In genomic region chr7:151080091-151080521, GRCh38 we compare ENCODE assay signal across 1 cellular context.
TF ChIP-seq lines count a peak whose summit lies in the region.

No MANE protein-coding gene starts in this region.

TF ChIP-seq in IMR-90, 13 proteins besides CTCF, POLR2A, EP300 and RAD21:
- no peak for TF ChIP-seq NFE2L2 (IDR thresholded peaks at IDR 0.05; ENCODE audit: low read depth, low read length)
- TF ChIP-seq MXI1 (IDR thresholded peaks at IDR 0.05; ENCODE audit: borderline replicate concordance, low read depth, low read length): peak; percentile 60; the same call in 1 of the 2 replicates
- TF ChIP-seq ELK1 (IDR thresholded peaks at IDR 0.05; ENCODE audit: borderline replicate concordance, low read depth, low read length): no peak
